Comparison of ENCODE assay signal across 11 cellular contexts in the genomic region with DNA sequence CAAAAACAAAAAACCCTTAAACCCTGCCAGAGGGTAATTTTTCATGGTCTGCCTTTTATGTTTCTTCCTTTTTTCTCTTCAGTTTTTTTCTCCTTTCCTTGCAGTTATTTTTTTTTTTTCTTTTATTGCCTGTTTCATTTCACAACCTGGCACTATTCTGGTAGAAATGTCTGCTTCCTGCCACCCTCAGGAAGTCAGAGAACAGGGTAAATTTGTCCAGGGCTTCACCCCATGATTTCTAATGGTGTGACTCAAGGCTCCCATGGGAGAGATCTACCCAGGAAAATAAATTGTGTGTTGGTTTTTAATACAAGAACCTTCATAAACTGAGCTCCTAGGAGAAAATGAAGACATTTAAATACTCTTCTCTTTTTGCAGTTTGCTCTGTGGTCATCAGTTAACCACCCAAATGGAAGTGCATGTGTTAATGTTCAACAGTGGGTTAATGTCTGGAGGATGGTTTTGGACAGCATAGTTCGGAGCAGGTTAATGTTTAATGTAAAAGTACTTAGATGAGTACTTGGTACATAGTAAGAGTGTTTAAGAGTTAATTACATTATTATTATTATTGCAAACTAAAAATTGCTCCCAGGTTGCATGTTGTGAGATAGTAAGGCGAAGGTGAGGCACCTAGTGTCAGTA. TPM values are rescaled to one million over a fixed set of nuclear protein-coding genes. Genes with fewer than 3 reads are reported as not detected.
DNase-seq lines count a peak whose midpoint lies in the region; ATAC-seq and TF ChIP-seq lines count a peak whose summit lies in the region.
"Had no signal": no experiment of that assay in that cellular context is flagged by ENCODE, and none has a peak within 500 bp of the region (broad histone marks: within the 10 kb centered on the region; RNA-seq: fewer than 3 reads in every experiment).

No MANE protein-coding gene starts in this region.

- no peak for TF ChIP-seq CTCF in H9 (conservative IDR thresholded peaks at IDR 0.05)

- no peaks in the 10 kb centered on the region for H3K79me2 ChIP-seq in H9 (ENCODE audit: insufficient read depth, low read length)

- H2BK5ac ChIP-seq in H9 (ENCODE audit: insufficient read length, low read length): no peak overlapping the region

- H2BK15ac ChIP-seq in H9 (ENCODE audit: low read depth, low read length): no peak overlapping the region

- no CpG with 5 or more reads among the region's 2 CpGs for WGBS in H9 (ENCODE audit: extremely low coverage, insufficient read length, low lambda C conversion rate)
- 73 to 100% methylated on average over 1 of the region's 2 CpGs for WGBS in mesodermal cell (ENCODE audit: insufficient coverage in 2 of 2), 2 experiments

- no peak overlapping the region for H4K91ac ChIP-seq in H9 (ENCODE audit: insufficient read length, low read depth, low read length)

- no peaks in the 10 kb centered on the region for H3K9me3 ChIP-seq in H9 (ENCODE audit: control insufficient read depth, low read depth, low read length)
- no peaks in the 10 kb centered on the region for H3K9me3 ChIP-seq in mesodermal cell (ENCODE audit: control insufficient read depth, low read length)
- H3K9me3 ChIP-seq: HAP-1, MG63 had no signal

- H3K27me3 Mint-ChIP-seq in H9 (ENCODE audit: low read depth): no peaks in the 10 kb centered on the region
- H3K27me3 Mint-ChIP-seq: stimulated activated memory B cell treated with anti-CD40 and anti-IgM and Interleukin-4, amounts not matched to agents 10 μg/mL and 1 μg/mL and 100 μg/mL, for 72 hours had no signal

- no peaks in the 10 kb centered on the region for H3K23me2 ChIP-seq in H9 (ENCODE audit: insufficient read length, low read depth, low read length, poor library complexity, severe bottlenecking)

- no peak overlapping the region for H3K56ac ChIP-seq in H9 (ENCODE audit: insufficient read length, low read depth, low read length)

- no peak overlapping the region for H2AFZ ChIP-seq in H9 (ENCODE audit: low read length)

- H3K23ac ChIP-seq in H9 (ENCODE audit: insufficient read length, low read depth, low read length): no peak overlapping the region

- H3K4me1 ChIP-seq in H9 (ENCODE audit: insufficient read depth, low read length) (peaks cover under 1% of the 10 kb centered on the region; the same call in 1 of the 2 replicates), mesodermal cell (ENCODE audit: control insufficient read depth, insufficient read depth, low read length, poor library complexity, severe bottlenecking) (peaks cover 45% of the 10 kb centered on the region)
- H3K4me1 ChIP-seq: HAP-1 had no signal

- H3K27ac Mint-ChIP-seq in H9: peak overlapping the region in 2 of 3 experiments; percentile 56 to 78; a peak in 4 of 7 replicates
- H3K27ac Mint-ChIP-seq: stimulated activated memory B cell treated with anti-CD40 and anti-IgM and Interleukin-4, amounts not matched to agents 10 μg/mL and 1 μg/mL and 100 μg/mL, for 72 hours had no signal

- peaks cover 0 to 15% (median 0%) of the 10 kb centered on the region in 3 experiments; a peak in 4 of 7 replicates for H3K36me3 Mint-ChIP-seq in H9 (ENCODE audit: insufficient read depth in 1 of 3, low read depth in 3 of 3)
- H3K36me3 Mint-ChIP-seq: stimulated activated memory B cell treated with anti-CD40 and anti-IgM and Interleukin-4, amounts not matched to agents 10 μg/mL and 1 μg/mL and 100 μg/mL, for 72 hours had no signal

- no peaks in the 10 kb centered on the region for H3K27me3 ChIP-seq in H9 (ENCODE audit: insufficient read depth, low read length)
- H3K27me3 ChIP-seq: MG63 had no signal

- H4K8ac ChIP-seq in H9 (replicated peaks; ENCODE audit: insufficient read length, low read depth, low read length): no peak overlapping the region

- H4K20me1 ChIP-seq in H9 (ENCODE audit: control insufficient read depth, insufficient read depth, insufficient read length): no peaks in the 10 kb centered on the region

- no peak overlapping the region for H3T11ph ChIP-seq in H9 (ENCODE audit: low read length)

- no peaks in the 10 kb centered on the region for H3K9me3 Mint-ChIP-seq in H9

- H3K4me2 ChIP-seq in H9 (ENCODE audit: insufficient read depth, insufficient read length, low read length): no peak overlapping the region

- H4K5ac ChIP-seq in H9 (ENCODE audit: insufficient read length, low read depth, low read length): no peak overlapping the region

- no peak overlapping the region for H2BK12ac ChIP-seq in H9 (ENCODE audit: insufficient read length, low read depth, low read length)

- no peak overlapping the region for H2BK120ac ChIP-seq in H9 (ENCODE audit: low read depth, low read length, poor library complexity, severe bottlenecking)

- H2BK20ac ChIP-seq in H9 (ENCODE audit: low read depth, low read length, poor library complexity, severe bottlenecking): no peak overlapping the region

- ATAC-seq in HG02885 (IDR thresholded peaks at IDR 0.05; ENCODE audit: poor library complexity, unreplicated experiment): no peak
- ATAC-seq: stimulated activated memory B cell treated with anti-CD40 and anti-IgM and Interleukin-4, amounts not matched to agents 10 μg/mL and 1 μg/mL and 100 μg/mL, for 72 hours had no signal

- peak; percentile 40 for DNase-seq in GM04503 (ENCODE audit: low read depth)
- DNase-seq in H9: no peak
- DNase-seq in NOMO-1 (lab: John Stamatoyannopoulos, UW; ENCODE audit: unreplicated experiment in 2 of 2): peak; percentile 48 to 71
- DNase-seq in stimulated activated CD4-positive, alpha-beta T cell treated with anti-CD3 and anti-CD28 coated beads, Interleukin-2, amount 100 ng/mL, for 24 hours: no peak
- no peak for DNase-seq in COR-L47 (lab: John Stamatoyannopoulos, UW)
- DNase-seq in A172 (ENCODE audit: low spot score): no peak
- DNase-seq: MG63 had no signal

- H3K18ac ChIP-seq in H9 (ENCODE audit: insufficient read length, low read depth, low read length): no peak overlapping the region

- H3K27ac ChIP-seq in H9 (ENCODE audit: insufficient read length, low read depth, low read length) (no peak overlapping the region), mesodermal cell (ENCODE audit: low read depth, low read length, severe bottlenecking) (peak overlapping the region; percentile 19)

- H3K9ac ChIP-seq in H9 (ENCODE audit: extremely low read depth, insufficient read length, low read length): no peak overlapping the region

- no peak overlapping the region for H3K4me3 ChIP-seq in mesodermal cell (ENCODE audit: extremely low read depth, insufficient read depth, low read length, poor library complexity, severe bottlenecking)
- H3K4me3 ChIP-seq: HAP-1, MG63 had no signal

- no peak overlapping the region for H3K4ac ChIP-seq in H9 (ENCODE audit: low read depth, low read length)

- no peak overlapping the region for H2AK5ac ChIP-seq in H9 (ENCODE audit: insufficient read length, low read length)

- H3K14ac ChIP-seq in H9 (ENCODE audit: insufficient read depth, low read length): no peak overlapping the region

- peaks cover 26 to 34% of the 10 kb centered on the region in 2 experiments for H3K4me1 Mint-ChIP-seq in H9
- H3K4me1 Mint-ChIP-seq: stimulated activated memory B cell treated with anti-CD40 and anti-IgM and Interleukin-4, amounts not matched to agents 10 μg/mL and 1 μg/mL and 100 μg/mL, for 72 hours had no signal

- H3K36me3 ChIP-seq in mesodermal cell (ENCODE audit: control insufficient read depth, insufficient read depth, low read length): peaks cover 19% of the 10 kb centered on the region
- H3K36me3 ChIP-seq: HAP-1, MG63 had no signal

- no peak overlapping the region for H3K4me3 Mint-ChIP-seq in H9
- H3K4me3 Mint-ChIP-seq: stimulated activated memory B cell treated with anti-CD40 and anti-IgM and Interleukin-4, amounts not matched to agents 10 μg/mL and 1 μg/mL and 100 μg/mL, for 72 hours had no signal

- no peaks in the 10 kb centered on the region for H3K79me1 ChIP-seq in H9 (ENCODE audit: insufficient read depth, low read depth, low read length, poor library complexity, severe bottlenecking)

RNA-seq across cellular contexts. Expression of a gene that starts 45.9 kb away (rescaled TPM):
- 32.5 and 34.6 TPM in 2 replicates for total RNA-seq in H9 (2021)
- polyA plus RNA-seq in mesodermal cell (2013, experiment 1 of 2): 47.6 TPM
- 45.8 TPM for polyA plus RNA-seq in mesodermal cell (2013, experiment 2 of 2)
- 3.4 and 4.7 TPM in 2 replicates for total RNA-seq in A172 (2014; rRNA removed; shearing (Covaris generic))

Comparison
In these comparisons a context has a peak if more than half of its experiments do, and no peak if none do; other contexts are left out.
1. DNase-seq: peak in GM04503 (single experiment) and NOMO-1 (2 of 2); none in H9 (single experiment), stimulated activated CD4-positive, alpha-beta T cell treated with anti-CD3 and anti-CD28 coated beads, Interleukin-2, amount 100 ng/mL, for 24 hours (0 of 2), COR-L47 (single experiment) and A172 (single experiment).